18 cellular contexts compared by ENCODE assay signal in the genomic region with DNA sequence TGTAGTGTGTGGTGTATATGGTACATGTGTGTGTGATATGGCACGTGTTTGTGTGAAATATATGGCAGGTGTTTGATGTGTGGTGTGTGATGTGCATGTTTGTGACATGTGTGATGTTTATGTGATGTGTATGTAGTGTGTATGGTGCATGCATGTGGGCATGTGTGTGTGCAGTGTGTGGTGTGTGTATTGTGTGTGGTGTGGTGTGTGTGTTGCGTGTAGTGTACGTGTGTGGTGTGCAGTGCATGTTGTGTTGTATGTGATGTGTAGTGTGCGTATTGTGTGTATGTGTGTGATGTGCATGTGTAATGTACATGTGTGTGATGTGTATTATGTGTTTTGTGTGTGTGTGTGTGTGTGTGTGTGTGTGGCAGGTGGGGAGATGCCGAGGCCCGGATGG.
A peak's percentile ranks its signal among the peaks of the same experiment; 100 is the strongest.
DNase-seq lines count a peak whose midpoint lies in the region; ATAC-seq and TF ChIP-seq lines count a peak whose summit lies in the region.
"Had no signal": no experiment of that assay in that cellular context is flagged by ENCODE, and none has a peak within 500 bp of the region (broad histone marks: within the 10 kb centered on the region; RNA-seq: fewer than 3 reads in every experiment).

No MANE protein-coding gene starts in this region.

- H3K27me3 ChIP-seq in BLaER1, result no peaks in the 10 kb centered on the region
- no peaks in the 10 kb centered on the region for H3K27me3 ChIP-seq in CD4-positive, alpha-beta memory T cell (ENCODE audit: insufficient read depth, low read length)
- H3K27me3 ChIP-seq: adrenal gland, cardiac muscle cell, esophagus muscularis mucosa, pancreas, SJSA1 had no signal

- H3K4me3 Mint-ChIP-seq in CD4-positive, alpha-beta memory T cell, result peak overlapping the region in 7 of 8 donors; percentile 1 to 81 (median 50)
- peak overlapping the region; percentile 11 for H3K4me3 Mint-ChIP-seq in activated CD4-positive, alpha-beta memory T cell treated with anti-CD3 and anti-CD28 coated beads, Interleukin-2, amount 10 ng/mL, durations not matched to agents 7 days and 5 days
- peak overlapping the region; percentile 12 for H3K4me3 Mint-ChIP-seq in glutamatergic neuron (ENCODE audit: unreplicated experiment)

- no peaks in the 10 kb centered on the region for H3K27me3 Mint-ChIP-seq in CD4-positive, alpha-beta memory T cell
- peaks cover 3% of the 10 kb centered on the region for H3K27me3 Mint-ChIP-seq in activated CD4-positive, alpha-beta memory T cell treated with anti-CD3 and anti-CD28 coated beads, Interleukin-2, amount 10 ng/mL, durations not matched to agents 7 days and 5 days
- peaks cover 3% of the 10 kb centered on the region for H3K27me3 Mint-ChIP-seq in glutamatergic neuron (ENCODE audit: unreplicated experiment)

- no peaks in the 10 kb centered on the region for H3K9me3 ChIP-seq in BLaER1
- no peaks in the 10 kb centered on the region for H3K9me3 ChIP-seq in CD4-positive, alpha-beta memory T cell (ENCODE audit: control insufficient read depth in 1 of 2, low read length in 2 of 2)
- H3K9me3 ChIP-seq: adrenal gland, esophagus muscularis mucosa, pancreas, SJSA1 had no signal

- H3K4me2 ChIP-seq in BLaER1, result 0 out of 2 replicates have a peak overlapping the region, but pooled peaks have one; percentile 96

- intact Hi-C loops in CD4-positive, alpha-beta memory T cell (cut with micrococcal nuclease), result loop anchor here (10.0 kb wide), 1 partner anchor 448 kb away; no protein-coding TSS in a partner anchor

- no peak for ATAC-seq in GM18861 (IDR thresholded peaks at IDR 0.05; ENCODE audit: unreplicated experiment)
- ATAC-seq: pancreas had no signal

- H3K9ac ChIP-seq in BLaER1, result no peak overlapping the region

- no peak for DNase-seq in CD4-positive, alpha-beta memory T cell
- no peak for DNase-seq in activated CD4-positive, alpha-beta memory T cell treated with anti-CD3 and anti-CD28 coated beads, Interleukin-2, amount 10 ng/mL, durations not matched to agents 7 days and 5 days
- no peak for DNase-seq in glutamatergic neuron
- DNase-seq in RWPE1 (ENCODE audit: low spot score), result no peak
- DNase-seq in AG08395 (ENCODE audit: low spot score), result no peak
- DNase-seq: activated T-cell treated with anti-CD3 and anti-CD28 coated beads, Interleukin-2, amount 50 U/mL, for 1 hour; adrenal gland; DMS53; NCI-H1417 treated with DMSO at 0.1 percent for 48 hours; NCI-H2171 treated with DMSO at 0.1 percent for 48 hours; NCI-H774; stimulated activated CD4-positive, alpha-beta T cell treated with anti-CD3 and anti-CD28 coated beads, Interleukin-2, amount 100 ng/mL, for 24 hours had no signal

- H3K4me3 ChIP-seq in BLaER1, result no peak overlapping the region
- no peak overlapping the region for H3K4me3 ChIP-seq in CD4-positive, alpha-beta memory T cell (ENCODE audit: low read length in 2 of 2)
- H3K4me3 ChIP-seq: adrenal gland, cardiac muscle cell, esophagus muscularis mucosa, pancreas, SJSA1 had no signal

- POLR2A ChIA-PET in CD4-positive, alpha-beta memory T cell (lab: Charles Lee; ENCODE audit: partially characterized antibody), result no interaction called here
- POLR2A ChIA-PET in activated CD4-positive, alpha-beta memory T cell treated with anti-CD3 and anti-CD28 coated beads, Interleukin-2, amount 10 ng/mL, durations not matched to agents 7 days and 5 days (lab: Charles Lee), result no interaction called here
- POLR2A ChIA-PET in RWPE1 (lab: Yijun Ruan, JAX; ENCODE audit: low non-redundant PET), result no interaction called here

- H4K20me1 ChIP-seq in BLaER1, result no peaks in the 10 kb centered on the region

- peaks cover 0 to 2% (median 0%) of the 10 kb centered on the region in 8 donors for H3K9me3 Mint-ChIP-seq in CD4-positive, alpha-beta memory T cell
- peaks cover 4% of the 10 kb centered on the region for H3K9me3 Mint-ChIP-seq in activated CD4-positive, alpha-beta memory T cell treated with anti-CD3 and anti-CD28 coated beads, Interleukin-2, amount 10 ng/mL, durations not matched to agents 7 days and 5 days
- peaks cover 9% of the 10 kb centered on the region for H3K9me3 Mint-ChIP-seq in glutamatergic neuron (ENCODE audit: unreplicated experiment)

- peaks cover 70% of the 10 kb centered on the region for H3K4me1 ChIP-seq in BLaER1
- H3K4me1 ChIP-seq in CD4-positive, alpha-beta memory T cell (ENCODE audit: insufficient read depth, low read length), result peaks cover 31% of the 10 kb centered on the region
- H3K4me1 ChIP-seq: pancreas had no signal

- H3K36me3 ChIP-seq in BLaER1, result no peaks in the 10 kb centered on the region
- H3K36me3 ChIP-seq in CD4-positive, alpha-beta memory T cell (ENCODE audit: insufficient read depth, low read length), result no peaks in the 10 kb centered on the region

- no peaks in the 10 kb centered on the region for H3K36me3 Mint-ChIP-seq in CD4-positive, alpha-beta memory T cell
- no peaks in the 10 kb centered on the region for H3K36me3 Mint-ChIP-seq in activated CD4-positive, alpha-beta memory T cell treated with anti-CD3 and anti-CD28 coated beads, Interleukin-2, amount 10 ng/mL, durations not matched to agents 7 days and 5 days (ENCODE audit: low read depth)
- peaks cover 5% of the 10 kb centered on the region for H3K36me3 Mint-ChIP-seq in glutamatergic neuron (ENCODE audit: unreplicated experiment)

- TF ChIP-seq CTCF in glutamatergic neuron (IDR thresholded peaks at IDR 0.05; ENCODE audit: partially characterized antibody, unreplicated experiment) (no peak), RWPE1 (conservative IDR thresholded peaks at IDR 0.05; ENCODE audit: low read depth) (no peak)

- CTCF ChIA-PET in CD4-positive, alpha-beta memory T cell (lab: Charles Lee; ENCODE audit: partially characterized antibody), result no interaction called here
- CTCF ChIA-PET in activated CD4-positive, alpha-beta memory T cell treated with anti-CD3 and anti-CD28 coated beads, Interleukin-2, amount 10 ng/mL, durations not matched to agents 7 days and 5 days (lab: Charles Lee), result interaction anchor here (1.4 kb wide), 1 partner anchor 13 kb away, joined by 4 read pairs; no protein-coding TSS in a partner anchor
- CTCF ChIA-PET in RWPE1 (lab: Yijun Ruan, JAX), result no interaction called here

- H3K27ac ChIP-seq in BLaER1 (no peak overlapping the region), RWPE1 (no peak overlapping the region)
- no peak overlapping the region for H3K27ac ChIP-seq in CD4-positive, alpha-beta memory T cell (ENCODE audit: low read depth, low read length)
- H3K27ac ChIP-seq: adrenal gland, cardiac muscle cell, esophagus muscularis mucosa, pancreas, SJSA1 had no signal

- H3K4me1 Mint-ChIP-seq in CD4-positive, alpha-beta memory T cell, result peaks cover 20 to 33% (median 28%) of the 10 kb centered on the region in 4 donors
- peaks cover 24% of the 10 kb centered on the region for H3K4me1 Mint-ChIP-seq in activated CD4-positive, alpha-beta memory T cell treated with anti-CD3 and anti-CD28 coated beads, Interleukin-2, amount 10 ng/mL, durations not matched to agents 7 days and 5 days
- H3K4me1 Mint-ChIP-seq in glutamatergic neuron (ENCODE audit: low read depth, unreplicated experiment), result peaks cover 11% of the 10 kb centered on the region

- H3K27ac Mint-ChIP-seq in CD4-positive, alpha-beta memory T cell, result peak overlapping the region; percentile 0 to 94 (median 85)
- H3K27ac Mint-ChIP-seq in activated CD4-positive, alpha-beta memory T cell treated with anti-CD3 and anti-CD28 coated beads, Interleukin-2, amount 10 ng/mL, durations not matched to agents 7 days and 5 days, result peak overlapping the region; percentile 37
- no peak overlapping the region for H3K27ac Mint-ChIP-seq in glutamatergic neuron (ENCODE audit: unreplicated experiment)
